In genomic region chr11:1384206-1384965, GRCh38 we compare ENCODE assay signal across 10 cellular contexts. TPM values are rescaled to one million over a fixed set of nuclear protein-coding genes. Genes with fewer than 3 reads are reported as not detected.
DNase-seq lines count a peak whose midpoint lies in the region; ATAC-seq, FAIRE-seq and TF ChIP-seq lines count a peak whose summit lies in the region.
"Had no signal": no experiment of that assay in that cellular context is flagged by ENCODE, and none has a peak within 500 bp of the region (broad histone marks: within the 10 kb centered on the region; RNA-seq: fewer than 3 reads in every experiment).

No MANE protein-coding gene starts in this region.

- peaks cover 1% of the 10 kb centered on the region for H3K79me1 ChIP-seq in neuronal stem cell (ENCODE audit: low read depth, low read length)

- peak; percentile 46 for FAIRE-seq in GM12892 (lab: Jason Lieb, UNC)

- POLR2A ChIA-PET in CD4-positive, alpha-beta memory T cell (lab: Charles Lee; ENCODE audit: partially characterized antibody), result interaction anchor here (1.9 kb wide), 1 partner anchor 75 kb away, joined by 15 read pairs; the partner anchor contains the start of gene TOLLIP

- TF ChIP-seq POLR2A in GM12892 (IDR thresholded peaks at IDR 0.05; ENCODE audit: low read depth, low read length), result no peak

- H3K14ac ChIP-seq in neuronal stem cell (ENCODE audit: low read length), result no peak overlapping the region

- H3K9me3 Mint-ChIP-seq in CD4-positive, alpha-beta memory T cell, result no peaks in the 10 kb centered on the region

- H2AFZ ChIP-seq in neuronal stem cell (ENCODE audit: low read length), result no peak overlapping the region

- H3K36me3 ChIP-seq in CD4-positive, alpha-beta memory T cell (ENCODE audit: insufficient read depth, low read length), result no peaks in the 10 kb centered on the region
- H3K36me3 ChIP-seq in adipocyte (ENCODE audit: control insufficient read depth, insufficient read depth, low read length, severe bottlenecking) (no peaks in the 10 kb centered on the region), neuronal stem cell (replicated peaks in 1 of 2; ENCODE audit: control insufficient read depth in 2 of 2, insufficient read depth in 2 of 2, low read length in 2 of 2) (no peaks in the 10 kb centered on the region)

- H3K4me1 ChIP-seq in CD4-positive, alpha-beta memory T cell (ENCODE audit: insufficient read depth, low read length), result peaks cover 9% of the 10 kb centered on the region
- peaks cover 4% of the 10 kb centered on the region for H3K4me1 ChIP-seq in adipocyte (ENCODE audit: control insufficient read depth, insufficient read depth, low read length)
- peaks cover 10 to 34% of the 10 kb centered on the region in 2 donors for H3K4me1 ChIP-seq in neuronal stem cell (ENCODE audit: control insufficient read depth in 2 of 2, insufficient read depth in 1 of 2, low read depth in 1 of 2, low read length in 2 of 2)

- H3K27me3 Mint-ChIP-seq in CD4-positive, alpha-beta memory T cell, result no peaks in the 10 kb centered on the region

- no peaks in the 10 kb centered on the region for H3K9me3 ChIP-seq in CD4-positive, alpha-beta memory T cell (ENCODE audit: control insufficient read depth in 1 of 2, low read length in 2 of 2)
- H3K9me3 ChIP-seq in adipocyte (ENCODE audit: control insufficient read depth, low read length) (no peaks in the 10 kb centered on the region), neuronal stem cell (replicated peaks in 1 of 2; ENCODE audit: control insufficient read depth in 2 of 2, insufficient read depth in 1 of 2, low read depth in 1 of 2, low read length in 2 of 2) (no peaks in the 10 kb centered on the region)

- H3K23ac ChIP-seq in neuronal stem cell (ENCODE audit: low read depth, low read length, poor library complexity), result no peak overlapping the region

- peaks cover 2 to 48% (median 12%) of the 10 kb centered on the region in 4 donors for H3K4me1 Mint-ChIP-seq in CD4-positive, alpha-beta memory T cell

- H3K4me2 ChIP-seq in neuronal stem cell (ENCODE audit: insufficient read depth, low read length, poor library complexity, severe bottlenecking), result no peak overlapping the region

- no peak overlapping the region for H2BK15ac ChIP-seq in neuronal stem cell (ENCODE audit: low read length)

- no peak overlapping the region for H2BK12ac ChIP-seq in neuronal stem cell (ENCODE audit: low read length)

- no peak overlapping the region for H3K27ac ChIP-seq in CD4-positive, alpha-beta memory T cell (ENCODE audit: low read depth, low read length)
- H3K27ac ChIP-seq in neuronal stem cell (replicated peaks; ENCODE audit: low read length), result no peak overlapping the region

- CTCF ChIA-PET in CD4-positive, alpha-beta memory T cell (lab: Charles Lee; ENCODE audit: partially characterized antibody), result no interaction called here

- no peak overlapping the region for H4K91ac ChIP-seq in neuronal stem cell (ENCODE audit: low read depth, low read length, poor library complexity)

- no peak overlapping the region for H3K4me3 ChIP-seq in CD4-positive, alpha-beta memory T cell (ENCODE audit: low read length in 2 of 2)
- no peak overlapping the region for H3K4me3 ChIP-seq in adipocyte (ENCODE audit: low read length)
- H3K4me3 ChIP-seq in neuronal stem cell (ENCODE audit: low read length in 2 of 2), result no peak overlapping the region

- no peak overlapping the region for H2BK120ac ChIP-seq in neuronal stem cell (ENCODE audit: low read depth, low read length)

- ATAC-seq in HG03460 (IDR thresholded peaks at IDR 0.05; ENCODE audit: unreplicated experiment) (no peak), HG03565 (IDR thresholded peaks at IDR 0.05; ENCODE audit: unreplicated experiment) (no peak)

- no CpG with 5 or more reads among the region's 21 CpGs for WGBS in neuronal stem cell (ENCODE audit: extremely low coverage in 2 of 2, insufficient read length in 2 of 2, insufficient replicate concordance in 1 of 2), 2 donors

- H3K4ac ChIP-seq in neuronal stem cell (ENCODE audit: low read length), result no peak overlapping the region

- no peaks in the 10 kb centered on the region for H3K27me3 ChIP-seq in CD4-positive, alpha-beta memory T cell (ENCODE audit: insufficient read depth, low read length)
- H3K27me3 ChIP-seq in adipocyte (replicated peaks; ENCODE audit: control insufficient read depth, insufficient read depth, low read length) (no peaks in the 10 kb centered on the region), neuronal stem cell (ENCODE audit: control insufficient read depth in 3 of 3, insufficient read depth in 3 of 3, low read depth in 1 of 3, low read length in 3 of 3) (peaks cover 0 to 20% (median 0%) of the 10 kb centered on the region in 3 experiments)

- peak overlapping the region in 6 of 8 donors; percentile 13 to 52 (median 42) for H3K4me3 Mint-ChIP-seq in CD4-positive, alpha-beta memory T cell

- H3K27ac Mint-ChIP-seq in CD4-positive, alpha-beta memory T cell, result peak overlapping the region in 4 of 7 donors; percentile 32 to 92 (median 41)

- intact Hi-C loops in CD4-positive, alpha-beta memory T cell (cut with micrococcal nuclease), result loop anchor here (5.0 kb wide), 1 partner anchor 188 kb away; the partner anchor contains the start of gene DUSP8

- H3K36me3 Mint-ChIP-seq in CD4-positive, alpha-beta memory T cell, result no peaks in the 10 kb centered on the region
- H3K36me3 Mint-ChIP-seq: activated CD8-positive, alpha-beta memory T cell treated with anti-CD3 and anti-CD28 coated beads, Interleukin-2, amount 10 ng/mL, durations not matched to agents 7 days and 5 days had no signal

- no peak for DNase-seq in CD4-positive, alpha-beta memory T cell
- DNase-seq in GM12892 (ENCODE audit: insufficient read length) (no peak), adipocyte (ENCODE audit: low read depth) (peak; percentile 7), neuronal stem cell (ENCODE audit: low spot score) (no peak), LoVo (ENCODE audit: low spot score) (no peak)
- DNase-seq: activated CD8-positive, alpha-beta memory T cell treated with anti-CD3 and anti-CD28 coated beads, Interleukin-2, amount 10 ng/mL, durations not matched to agents 7 days and 5 days; Caco-2; NCI-H510A had no signal

- no peak overlapping the region for H2BK5ac ChIP-seq in neuronal stem cell (ENCODE audit: low read length)

- H3K18ac ChIP-seq in neuronal stem cell (ENCODE audit: low read length), result no peak overlapping the region

- no peak overlapping the region for H3K9ac ChIP-seq in adipocyte (ENCODE audit: low read length)
- no peak overlapping the region for H3K9ac ChIP-seq in neuronal stem cell (ENCODE audit: low read depth, low read length, poor library complexity)

- H2AK5ac ChIP-seq in neuronal stem cell (ENCODE audit: low read depth, low read length), result peak overlapping the region; percentile 46

- no peak overlapping the region for H4K8ac ChIP-seq in neuronal stem cell (ENCODE audit: low read depth, low read length)

RNA-seq across cellular contexts. Expression of gene BRSK2, which starts 5.3 kb away (rescaled TPM):
- total RNA-seq in CD4-positive, alpha-beta memory T cell, result under 1 TPM; 0.35 to 0.47 TPM
- polyA plus RNA-seq in CD4-positive, alpha-beta memory T cell, result under 1 TPM; 0.18 to 0.30 TPM
- polyA plus RNA-seq in GM12892 (2012; ENCODE audit: missing spikeins), result not detected
- polyA plus RNA-seq in neuronal stem cell (2013, experiment 1 of 2), result 24.4 TPM
- 23.0 TPM for polyA plus RNA-seq in neuronal stem cell (2013, experiment 2 of 2)
